In genomic region chr2:221130431-221130830, GRCh38 we compare ENCODE assay signal across 32 cellular contexts.
"Had no signal": no experiment of that assay in that cellular context is flagged by ENCODE, and none has a peak within 500 bp of the region (broad histone marks: within the 10 kb centered on the region; RNA-seq: fewer than 3 reads in every experiment).

No MANE protein-coding gene starts in this region.

- H3K4me3 Mint-ChIP-seq: activated CD4-positive, alpha-beta memory T cell treated with anti-CD3 and anti-CD28 coated beads for 36 hours; activated CD4-positive, alpha-beta T cell treated with anti-CD3 and anti-CD28 coated beads for 36 hours; activated CD4-positive, alpha-beta T cell treated with anti-CD3 and anti-CD28 coated beads, Interleukin-2, amount 10 ng/mL, durations not matched to agents 24 days and 14 days; activated CD8-positive, alpha-beta memory T cell treated with anti-CD3 and anti-CD28 coated beads, Interleukin-2, amount 10 ng/mL, durations not matched to agents 7 days and 5 days; activated CD8-positive, alpha-beta T cell treated with anti-CD3 and anti-CD28 coated beads, Interleukin-2, amount 10 ng/mL, durations not matched to agents 7 days and 5 days; activated naive CD4-positive, alpha-beta T cell treated with anti-CD3 and anti-CD28 coated beads, Interleukin-2, amount 10 ng/mL, durations not matched to agents 7 days and 5 days; activated naive CD8-positive, alpha-beta T cell treated with anti-CD3 and anti-CD28 coated beads, Interleukin-2, amount 10 ng/mL, durations not matched to agents 7 days and 5 days; activated T-helper 1 cell treated with anti-CD3 and anti-CD28 coated beads, Interleukin-12 subunit alpha, Interleukin-12 subunit beta, Interleukin-2, Interleukin-4 antibody, amounts not matched to agents 30 ng/mL and 10 ng/mL and 1 ng/mL, durations not matched to agents 14 hours and 24 hours and 36 hours; brain; central memory CD8-positive, alpha-beta T cell; dendritic cell treated with granulocyte-macrophage colony-stimulating factor and Interleukin-4, amounts not matched to agents 40 ng/mL and 50 ng/mL, for 4 days; effector memory CD8-positive, alpha-beta T cell had no signal

- H3K9me3 ChIP-seq: ascending aorta, esophagus muscularis mucosa, gastrocnemius medialis had no signal

- H3K27ac ChIP-seq: ascending aorta, breast epithelium, coronary artery, dorsolateral prefrontal cortex, esophagus muscularis mucosa, foreskin keratinocyte, gastrocnemius medialis had no signal

- H3K4me1 Mint-ChIP-seq: activated CD4-positive, alpha-beta T cell treated with anti-CD3 and anti-CD28 coated beads for 36 hours; activated CD4-positive, alpha-beta T cell treated with anti-CD3 and anti-CD28 coated beads, Interleukin-2, amount 10 ng/mL, durations not matched to agents 24 days and 14 days; activated naive CD4-positive, alpha-beta T cell treated with anti-CD3 and anti-CD28 coated beads, Interleukin-2, amount 10 ng/mL, durations not matched to agents 7 days and 5 days; activated naive CD8-positive, alpha-beta T cell treated with anti-CD3 and anti-CD28 coated beads, Interleukin-2, amount 10 ng/mL, durations not matched to agents 7 days and 5 days; central memory CD8-positive, alpha-beta T cell had no signal

- H3K27me3 ChIP-seq: ascending aorta, breast epithelium, dorsolateral prefrontal cortex, esophagus muscularis mucosa, foreskin keratinocyte, gastrocnemius medialis had no signal

- H3K9me3 Mint-ChIP-seq: activated CD4-positive, alpha-beta T cell treated with anti-CD3 and anti-CD28 coated beads, Interleukin-2, amount 10 ng/mL, durations not matched to agents 24 days and 14 days had no signal

- DNase-seq: activated CD4-positive, alpha-beta memory T cell treated with anti-CD3 and anti-CD28 coated beads for 36 hours; activated CD4-positive, alpha-beta T cell treated with anti-CD3 and anti-CD28 coated beads for 36 hours; activated CD4-positive, alpha-beta T cell treated with anti-CD3 and anti-CD28 coated beads, Interleukin-2, amount 10 ng/mL, durations not matched to agents 24 days and 14 days; activated CD4-positive, CD25-positive, alpha-beta regulatory T cell; activated CD4-positive, CD25-positive, alpha-beta regulatory T cell treated with anti-CD3 and anti-CD28 coated beads, Interleukin-2, amount 50 U/mL, for 72 hours; activated CD8-positive, alpha-beta memory T cell treated with anti-CD3 and anti-CD28 coated beads, Interleukin-2, amount 10 ng/mL, durations not matched to agents 7 days and 5 days; activated CD8-positive, alpha-beta memory T cell treated with anti-CD3 and anti-CD28 coated beads, Interleukin-2, amount 50 U/mL, for 4 hours; activated CD8-positive, alpha-beta T cell treated with anti-CD3 and anti-CD28 coated beads, Interleukin-2, amount 10 ng/mL, durations not matched to agents 7 days and 5 days; activated gamma-delta T cell; activated naive CD4-positive, alpha-beta T cell; activated naive CD4-positive, alpha-beta T cell treated with anti-CD3 and anti-CD28 coated beads, Interleukin-2, amount 10 ng/mL, durations not matched to agents 7 days and 5 days; activated naive CD8-positive, alpha-beta T cell treated with anti-CD3 and anti-CD28 coated beads, Interleukin-2, amount 10 ng/mL, durations not matched to agents 7 days and 5 days; activated T-cell treated with anti-CD3 and anti-CD28 coated beads, Interleukin-2, amount 50 U/mL, for 1 hour; activated T-cell treated with anti-CD3 and anti-CD28 coated beads, Interleukin-2, amount 50 U/mL, for 48 hours; dorsolateral prefrontal cortex; effector memory CD8-positive, alpha-beta T cell; erythroblast; foreskin keratinocyte; gastrocnemius medialis; glutamatergic neuron; T-helper 1 cell; T-helper 2 cell had no signal

- ATAC-seq: activated CD4-positive, alpha-beta T cell treated with anti-CD3 and anti-CD28 coated beads for 36 hours; activated CD8-positive, alpha-beta memory T cell treated with anti-CD3 and anti-CD28 coated beads, Interleukin-2, amount 10 ng/mL, durations not matched to agents 7 days and 5 days; activated CD8-positive, alpha-beta T cell treated with anti-CD3 and anti-CD28 coated beads, Interleukin-2, amount 10 ng/mL, durations not matched to agents 7 days and 5 days; activated naive CD4-positive, alpha-beta T cell treated with anti-CD3 and anti-CD28 coated beads, Interleukin-2, amount 50 U/mL, for 72 hours; effector memory CD8-positive, alpha-beta T cell; foreskin keratinocyte; gastrocnemius medialis had no signal

- H3K4me3 ChIP-seq: ascending aorta, breast epithelium, coronary artery, dorsolateral prefrontal cortex, esophagus muscularis mucosa, gastrocnemius medialis had no signal

- H3K27me3 Mint-ChIP-seq: activated CD4-positive, alpha-beta T cell treated with anti-CD3 and anti-CD28 coated beads, Interleukin-2, amount 10 ng/mL, durations not matched to agents 24 days and 14 days; activated CD8-positive, alpha-beta memory T cell treated with anti-CD3 and anti-CD28 coated beads, Interleukin-2, amount 10 ng/mL, durations not matched to agents 7 days and 5 days; activated naive CD4-positive, alpha-beta T cell treated with anti-CD3 and anti-CD28 coated beads, Interleukin-2, amount 10 ng/mL, durations not matched to agents 7 days and 5 days; activated naive CD8-positive, alpha-beta T cell treated with anti-CD3 and anti-CD28 coated beads, Interleukin-2, amount 10 ng/mL, durations not matched to agents 7 days and 5 days; brain; dendritic cell treated with granulocyte-macrophage colony-stimulating factor and Interleukin-4, amounts not matched to agents 40 ng/mL and 50 ng/mL, for 4 days had no signal

- H3K4me1 ChIP-seq: ascending aorta, breast epithelium, esophagus muscularis mucosa, gastrocnemius medialis had no signal

- H3K36me3 ChIP-seq: ascending aorta, breast epithelium, esophagus muscularis mucosa, gastrocnemius medialis had no signal

- H3K27ac Mint-ChIP-seq: activated CD4-positive, alpha-beta memory T cell treated with anti-CD3 and anti-CD28 coated beads for 36 hours; activated CD4-positive, alpha-beta T cell treated with anti-CD3 and anti-CD28 coated beads for 36 hours; activated CD4-positive, alpha-beta T cell treated with anti-CD3 and anti-CD28 coated beads, Interleukin-2, amount 10 ng/mL, durations not matched to agents 24 days and 14 days; activated CD8-positive, alpha-beta memory T cell treated with anti-CD3 and anti-CD28 coated beads, Interleukin-2, amount 10 ng/mL, durations not matched to agents 7 days and 5 days; activated CD8-positive, alpha-beta T cell treated with anti-CD3 and anti-CD28 coated beads, Interleukin-2, amount 10 ng/mL, durations not matched to agents 7 days and 5 days; activated naive CD4-positive, alpha-beta T cell treated with anti-CD3 and anti-CD28 coated beads, Interleukin-2, amount 10 ng/mL, durations not matched to agents 7 days and 5 days; activated naive CD4-positive, alpha-beta T cell treated with anti-CD3 and anti-CD28 coated beads, Interleukin-2, amount 50 U/mL, for 72 hours; activated naive CD8-positive, alpha-beta T cell treated with anti-CD3 and anti-CD28 coated beads, Interleukin-2, amount 10 ng/mL, durations not matched to agents 7 days and 5 days; activated T-helper 1 cell treated with anti-CD3 and anti-CD28 coated beads, Interleukin-12 subunit alpha, Interleukin-12 subunit beta, Interleukin-2, Interleukin-4 antibody, amounts not matched to agents 30 ng/mL and 10 ng/mL and 1 ng/mL, durations not matched to agents 14 hours and 24 hours and 36 hours; activated T-helper 2 cell treated with anti-CD3 and anti-CD28 coated beads, Interferon-gamma antibody, Interleukin-2, Interleukin-4, amounts not matched to agents 10 μg/mL and 5 μg/mL and 100 μg/mL, durations not matched to agents 14 hours and 24 hours and 36 hours; brain; dendritic cell treated with granulocyte-macrophage colony-stimulating factor and Interleukin-4, amounts not matched to agents 40 ng/mL and 50 ng/mL, for 4 days; effector memory CD8-positive, alpha-beta T cell had no signal

- H3K36me3 Mint-ChIP-seq: activated CD8-positive, alpha-beta memory T cell treated with anti-CD3 and anti-CD28 coated beads, Interleukin-2, amount 10 ng/mL, durations not matched to agents 7 days and 5 days; activated naive CD4-positive, alpha-beta T cell treated with anti-CD3 and anti-CD28 coated beads, Interleukin-2, amount 10 ng/mL, durations not matched to agents 7 days and 5 days; activated naive CD8-positive, alpha-beta T cell treated with anti-CD3 and anti-CD28 coated beads, Interleukin-2, amount 10 ng/mL, durations not matched to agents 7 days and 5 days had no signal
